Comparison of ENCODE assay signal across 19 cellular contexts in genomic region chr14:90717916-90718315, GRCh38.
DNase-seq lines count a peak whose midpoint lies in the region; ATAC-seq and TF ChIP-seq lines count a peak whose summit lies in the region.
"Had no signal": no experiment of that assay in that cellular context is flagged by ENCODE, and none has a peak within 500 bp of the region (broad histone marks: within the 10 kb centered on the region; RNA-seq: fewer than 3 reads in every experiment).

No MANE protein-coding gene starts in this region.

- H2BK5ac ChIP-seq in trophoblast cell (ENCODE audit: low read depth, low read length, poor library complexity), result peak overlapping the region; percentile 74

- H3K36me3 Mint-ChIP-seq in progenitor cell of endocrine pancreas (ENCODE audit: insufficient read depth), result peaks cover 2% of the 10 kb centered on the region
- H3K36me3 Mint-ChIP-seq in activated CD4-positive, alpha-beta memory T cell treated with anti-CD3 and anti-CD28 coated beads for 36 hours, result no peaks in the 10 kb centered on the region
- H3K36me3 Mint-ChIP-seq: activated naive CD4-positive, alpha-beta T cell treated with anti-CD3 and anti-CD28 coated beads, Interleukin-2, amount 10 ng/mL, durations not matched to agents 7 days and 5 days; stimulated activated effector memory CD8-positive, alpha-beta T cell treated with anti-CD3 and anti-CD28 coated beads, Interleukin-12 subunit alpha, Interleukin-12 subunit beta, amount 100 ng/mL, for 72 hours had no signal

- H3K79me1 ChIP-seq in trophoblast cell (ENCODE audit: low read length), result peaks cover 15% of the 10 kb centered on the region

- POLR2A ChIA-PET in activated CD4-positive, alpha-beta memory T cell treated with anti-CD3 and anti-CD28 coated beads for 36 hours (lab: Charles Lee), result interaction anchor here (0.6 kb wide), 1 partner anchor 13 kb away, joined by 3 read pairs; no protein-coding TSS in a partner anchor

- no peak overlapping the region for H3K27ac Mint-ChIP-seq in progenitor cell of endocrine pancreas
- H3K27ac Mint-ChIP-seq in activated CD4-positive, alpha-beta memory T cell treated with anti-CD3 and anti-CD28 coated beads for 36 hours, result no peak overlapping the region
- H3K27ac Mint-ChIP-seq: activated naive CD4-positive, alpha-beta T cell treated with anti-CD3 and anti-CD28 coated beads, Interleukin-2, amount 10 ng/mL, durations not matched to agents 7 days and 5 days; effector memory CD8-positive, alpha-beta T cell; stimulated activated effector memory CD8-positive, alpha-beta T cell treated with anti-CD3 and anti-CD28 coated beads, Interleukin-12 subunit alpha, Interleukin-12 subunit beta, amount 100 ng/mL, for 72 hours had no signal

- peak overlapping the region; percentile 73 for H3K27ac ChIP-seq in trophoblast cell (ENCODE audit: low read depth, low read length)
- H3K27ac ChIP-seq: Peyer's patch, thoracic aorta had no signal

- no peak overlapping the region for H2AFZ ChIP-seq in trophoblast cell (ENCODE audit: insufficient read depth, low read length, poor library complexity)

- H3K36me3 ChIP-seq in adipocyte (ENCODE audit: control insufficient read depth, insufficient read depth, low read length, severe bottlenecking) (no peaks in the 10 kb centered on the region), trophoblast cell (ENCODE audit: control insufficient read depth in 1 of 2, insufficient read depth in 2 of 2, low read length in 2 of 2) (no peaks in the 10 kb centered on the region)
- H3K36me3 ChIP-seq: Peyer's patch, thoracic aorta had no signal

- no peaks in the 10 kb centered on the region for H3K27me3 Mint-ChIP-seq in progenitor cell of endocrine pancreas
- no peaks in the 10 kb centered on the region for H3K27me3 Mint-ChIP-seq in activated CD4-positive, alpha-beta memory T cell treated with anti-CD3 and anti-CD28 coated beads for 36 hours

- H3K79me2 ChIP-seq in trophoblast cell (ENCODE audit: control insufficient read depth, insufficient read depth, low read length, poor library complexity), result peaks cover 4% of the 10 kb centered on the region

- no peaks in the 10 kb centered on the region for H3K27me3 ChIP-seq in adipocyte (replicated peaks; ENCODE audit: control insufficient read depth, insufficient read depth, low read length)
- H3K27me3 ChIP-seq in trophoblast cell (ENCODE audit: insufficient read depth, low read length), result no peaks in the 10 kb centered on the region
- H3K27me3 ChIP-seq: Peyer's patch had no signal

- H3K9ac ChIP-seq in adipocyte (ENCODE audit: low read length) (no peak overlapping the region), trophoblast cell (ENCODE audit: low read length) (no peak overlapping the region)

- H3K9me3 ChIP-seq in adipocyte (ENCODE audit: control insufficient read depth, low read length) (no peaks in the 10 kb centered on the region), trophoblast cell (ENCODE audit: insufficient read depth, low read depth, low read length) (no peaks in the 10 kb centered on the region)
- H3K9me3 ChIP-seq: Peyer's patch, thoracic aorta had no signal

- no CpG with 5 or more reads among the region's 3 CpGs for WGBS in trophoblast cell (ENCODE audit: extremely low coverage, insufficient coverage, insufficient read length)

- peak overlapping the region; percentile 97 for H2AK5ac ChIP-seq in trophoblast cell (ENCODE audit: low read length)

- peak overlapping the region; percentile 98 for H2BK12ac ChIP-seq in trophoblast cell (ENCODE audit: low read length)

- no peak overlapping the region for H3K4me3 ChIP-seq in adipocyte (ENCODE audit: low read length)
- no peak overlapping the region for H3K4me3 ChIP-seq in trophoblast cell (ENCODE audit: low read depth, low read length)
- H3K4me3 ChIP-seq: Peyer's patch, thoracic aorta had no signal

- peak overlapping the region; percentile 63 for H3K18ac ChIP-seq in trophoblast cell (ENCODE audit: low read length)

- H3K23ac ChIP-seq in trophoblast cell (ENCODE audit: low read length), result no peak overlapping the region

- peak overlapping the region; percentile 55 for H2BK120ac ChIP-seq in trophoblast cell (ENCODE audit: insufficient read depth, low read length, poor library complexity)

- H3K9me3 Mint-ChIP-seq in progenitor cell of endocrine pancreas (ENCODE audit: low read depth), result no peaks in the 10 kb centered on the region
- H3K9me3 Mint-ChIP-seq in activated CD4-positive, alpha-beta memory T cell treated with anti-CD3 and anti-CD28 coated beads for 36 hours, result no peaks in the 10 kb centered on the region
- H3K9me3 Mint-ChIP-seq: activated naive CD4-positive, alpha-beta T cell treated with anti-CD3 and anti-CD28 coated beads, Interleukin-2, amount 10 ng/mL, durations not matched to agents 7 days and 5 days; effector memory CD8-positive, alpha-beta T cell; stimulated activated effector memory CD8-positive, alpha-beta T cell treated with anti-CD3 and anti-CD28 coated beads, Interleukin-12 subunit alpha, Interleukin-12 subunit beta, amount 100 ng/mL, for 72 hours had no signal

- peak overlapping the region; percentile 88 for H4K91ac ChIP-seq in trophoblast cell (ENCODE audit: low read depth, low read length)

- no peak overlapping the region for H3K4me2 ChIP-seq in trophoblast cell (ENCODE audit: low read length)

- no peak for ATAC-seq in HG03571 (IDR thresholded peaks at IDR 0.05; ENCODE audit: unreplicated experiment)
- ATAC-seq: effector memory CD8-positive, alpha-beta T cell; stimulated activated effector memory CD8-positive, alpha-beta T cell treated with anti-CD3 and anti-CD28 coated beads, Interleukin-12 subunit alpha, Interleukin-12 subunit beta, amount 100 ng/mL, for 72 hours had no signal

- CTCF ChIA-PET in activated CD4-positive, alpha-beta memory T cell treated with anti-CD3 and anti-CD28 coated beads for 36 hours (lab: Charles Lee), result interaction anchor here (1.7 kb wide), 1 partner anchor 41 kb away, joined by 7 read pairs; no protein-coding TSS in a partner anchor

- H3K4me3 Mint-ChIP-seq in progenitor cell of endocrine pancreas (ENCODE audit: low read depth), result no peak overlapping the region
- no peak overlapping the region for H3K4me3 Mint-ChIP-seq in activated CD4-positive, alpha-beta memory T cell treated with anti-CD3 and anti-CD28 coated beads for 36 hours
- H3K4me3 Mint-ChIP-seq: activated naive CD4-positive, alpha-beta T cell treated with anti-CD3 and anti-CD28 coated beads, Interleukin-2, amount 10 ng/mL, durations not matched to agents 7 days and 5 days; effector memory CD8-positive, alpha-beta T cell; stimulated activated effector memory CD8-positive, alpha-beta T cell treated with anti-CD3 and anti-CD28 coated beads, Interleukin-12 subunit alpha, Interleukin-12 subunit beta, amount 100 ng/mL, for 72 hours had no signal

- H3K4me1 Mint-ChIP-seq in progenitor cell of endocrine pancreas (ENCODE audit: low read depth), result peaks cover 36% of the 10 kb centered on the region
- H3K4me1 Mint-ChIP-seq in activated CD4-positive, alpha-beta memory T cell treated with anti-CD3 and anti-CD28 coated beads for 36 hours (ENCODE audit: low read depth), result no peaks in the 10 kb centered on the region
- H3K4me1 Mint-ChIP-seq: activated naive CD4-positive, alpha-beta T cell treated with anti-CD3 and anti-CD28 coated beads, Interleukin-2, amount 10 ng/mL, durations not matched to agents 7 days and 5 days; stimulated activated effector memory CD8-positive, alpha-beta T cell treated with anti-CD3 and anti-CD28 coated beads, Interleukin-12 subunit alpha, Interleukin-12 subunit beta, amount 100 ng/mL, for 72 hours had no signal

- peak overlapping the region; percentile 69 for H3K14ac ChIP-seq in trophoblast cell (ENCODE audit: low read length)

- DNase-seq in GM03348 (ENCODE audit: low spot score) (peak; percentile 73), adipocyte (ENCODE audit: low read depth) (peak; percentile 16), fibroblast of gingiva (ENCODE audit: low read depth) (peak; percentile 39), trophoblast cell (no peak), progenitor cell of endocrine pancreas (ENCODE audit: low spot score, unreplicated experiment) (no peak), RKO (ENCODE audit: low spot score) (no peak)
- no peak for DNase-seq in activated CD4-positive, alpha-beta memory T cell treated with anti-CD3 and anti-CD28 coated beads for 36 hours
- DNase-seq: activated CD4-positive, alpha-beta T cell treated with anti-CD3 and anti-CD28 coated beads, Interleukin-2, amount 50 U/mL, for 4 hours; activated naive CD4-positive, alpha-beta T cell treated with anti-CD3 and anti-CD28 coated beads, Interleukin-2, amount 10 ng/mL, durations not matched to agents 7 days and 5 days; activated T-cell treated with anti-CD3 and anti-CD28 coated beads, Interleukin-2, amount 50 U/mL, for 1 hour; caudate nucleus; effector memory CD8-positive, alpha-beta T cell; NCI-H1417; Peyer's patch; posterior cingulate gyrus; stimulated activated CD4-positive, alpha-beta T cell treated with anti-CD3 and anti-CD28 coated beads, Interleukin-12 subunit alpha, Interleukin-12 subunit beta, amount 100 ng/mL, for 4 hours had no signal

- H4K8ac ChIP-seq in trophoblast cell (ENCODE audit: low read depth, low read length), result peak overlapping the region; percentile 64

- no peak overlapping the region for H3K4ac ChIP-seq in trophoblast cell (ENCODE audit: low read depth, low read length)

- H3K4me1 ChIP-seq in adipocyte (ENCODE audit: control insufficient read depth, insufficient read depth, low read length) (peaks cover 10% of the 10 kb centered on the region), trophoblast cell (ENCODE audit: control insufficient read depth in 1 of 2, insufficient read depth in 2 of 2, low read length in 2 of 2) (peaks cover 20 to 28% of the 10 kb centered on the region in 2 experiments)
- H3K4me1 ChIP-seq: Peyer's patch had no signal

- intact Hi-C loops in activated CD4-positive, alpha-beta memory T cell treated with anti-CD3 and anti-CD28 coated beads for 36 hours (cut with micrococcal nuclease), result no loop called here

- peak overlapping the region; percentile 26 for H4K12ac ChIP-seq in trophoblast cell (ENCODE audit: low read depth, low read length)

- no peak for TF ChIP-seq CTCF in progenitor cell of endocrine pancreas (IDR thresholded peaks at IDR 0.05; ENCODE audit: unreplicated experiment)

Comparison
In these comparisons a context has a peak if more than half of its experiments do, and no peak if none do; other contexts are left out.
1. DNase-seq: peak in GM03348 (single experiment), adipocyte (single experiment) and fibroblast of gingiva (single experiment); none in trophoblast cell (0 of 2), progenitor cell of endocrine pancreas (single experiment), activated CD4-positive, alpha-beta memory T cell treated with anti-CD3 and anti-CD28 coated beads for 36 hours (single experiment) and RKO (single experiment).